Comparison of ENCODE assay signal across 8 cellular contexts in genomic region chr3:158313344-158313927, GRCh38.
A peak's percentile ranks its signal among the peaks of the same experiment; 100 is the strongest.
DNase-seq lines count a peak whose midpoint lies in the region; ATAC-seq, FAIRE-seq and TF ChIP-seq lines count a peak whose summit lies in the region.

No MANE protein-coding gene starts in this region.

- H3K27ac ChIP-seq in A549 (no peak overlapping the region), OCI-LY7 (ENCODE audit: low read depth, low read length, poor library complexity, severe bottlenecking) (no peak overlapping the region)

- peak; percentile 8 to 60 for DNase-seq in A549 (ENCODE audit: low read depth in 1 of 2, low spot score in 1 of 2)
- DNase-seq in OCI-LY7 (ENCODE audit: low spot score) = peak; percentile 52
- DNase-seq in fibroblast of the aortic adventitia (ENCODE audit: low read depth) = peak; percentile 19
- DNase-seq in left lobe of liver (ENCODE audit: low spot score) = no peak
- no peak for DNase-seq in HK-2 (ENCODE audit: unreplicated experiment)
- no peak for DNase-seq in middle frontal gyrus (ENCODE audit: extremely low spot score, low spot score)

- TF ChIP-seq EP300 in A549 (IDR thresholded peaks at IDR 0.05) = no peak

- no peak for FAIRE-seq in A549 (lab: Jason Lieb, UNC)

- 14% methylated on average over 3 of the region's 3 CpGs for WGBS in A549 (ENCODE audit: missing lambda C conversion rate)

- BruUV-seq in OCI-LY7 (replicated peaks; lab: Mats Ljungman, UMichigan) = no TSS peak

- intact Hi-C loops in OCI-LY7 (cut with micrococcal nuclease; ENCODE audit: unreplicated experiment) = loop anchor here (2.0 to 5.0 kb wide), 3 partner anchors 119 to 695 kb away; no protein-coding TSS in a partner anchor

- no peaks in the 10 kb centered on the region for H3K9me3 ChIP-seq in A549
- no peaks in the 10 kb centered on the region for H3K9me3 ChIP-seq in OCI-LY7 (ENCODE audit: low read length)

- TF ChIP-seq POLR2A in A549 (IDR thresholded peaks at IDR 0.05; ENCODE audit: low read length) = no peak

- no peak overlapping the region for H2AFZ ChIP-seq in OCI-LY7 (ENCODE audit: low read length)

- no peaks in the 10 kb centered on the region for H3K79me2 ChIP-seq in OCI-LY7 (ENCODE audit: insufficient read depth, low read depth, low read length)

- H3K4me3 ChIP-seq in A549 (no peak overlapping the region), GM12875 (ENCODE audit: low read depth, low read length) (no peak overlapping the region), OCI-LY7 (ENCODE audit: low read depth, low read length, poor library complexity, severe bottlenecking) (no peak overlapping the region), fibroblast of the aortic adventitia (ENCODE audit: low read depth, low read length) (no peak overlapping the region)

- CTCF ChIA-PET in A549 (lab: Yijun Ruan, JAX) = interaction anchor here (0.9 to 2.7 kb wide), 6 partner anchors 10 to 707 kb away, joined by 3 to 9 read pairs (median 4); partner anchors contain the start of gene RSRC1
- CTCF ChIA-PET in OCI-LY7 (lab: Charles Lee; ENCODE audit: unreplicated experiment) = interaction anchor here (0.5 to 0.8 kb wide), 2 partner anchors 10 to 149 kb away, joined by 4 read pairs; no protein-coding TSS in a partner anchor

- H3K9me2 ChIP-seq in OCI-LY7 (ENCODE audit: insufficient read depth, low read length) = no peaks in the 10 kb centered on the region

- H4K20me1 ChIP-seq in OCI-LY7 (ENCODE audit: insufficient read depth, low read length) = no peaks in the 10 kb centered on the region

- ATAC-seq in A549 (peak in 1 of 2 experiments; percentile 87; a peak in 4 of 6 replicates), HG03460 (IDR thresholded peaks at IDR 0.05; ENCODE audit: unreplicated experiment) (peak; percentile 58), left lobe of liver (no peak)

- no peaks in the 10 kb centered on the region; the same call in 1 of the 2 replicates for H3K36me3 ChIP-seq in OCI-LY7 (ENCODE audit: insufficient read depth, low read length)

- no peaks in the 10 kb centered on the region for H3K4me1 ChIP-seq in A549
- H3K4me1 ChIP-seq in OCI-LY7 (ENCODE audit: insufficient read depth, low read length, poor library complexity, severe bottlenecking) = no peaks in the 10 kb centered on the region

- peak; percentile 77 to 78 for TF ChIP-seq RAD21 in A549 (conservative IDR thresholded peaks at IDR 0.05 in 1 of 2, IDR thresholded peaks at IDR 0.05 in 1 of 2)

- TF ChIP-seq CTCF in A549 (IDR thresholded peaks at IDR 0.05) (peak; percentile 77), GM12875 (IDR thresholded peaks at IDR 0.05; ENCODE audit: borderline replicate concordance, insufficient read depth, low read depth, low read length) (peak; percentile 38; the same call in 1 of the 2 replicates), OCI-LY7 (conservative IDR thresholded peaks at IDR 0.05; ENCODE audit: low read length) (peak; percentile 94), fibroblast of the aortic adventitia (IDR thresholded peaks at IDR 0.05; ENCODE audit: insufficient read depth, low read length) (no peak)

- H3K4me2 ChIP-seq in A549 = no peak overlapping the region
- H3K4me2 ChIP-seq in OCI-LY7 (ENCODE audit: low read length) = no peak overlapping the region

- POLR2A ChIA-PET in A549 (lab: Yijun Ruan, JAX) (no interaction called here), OCI-LY7 (lab: Charles Lee) (interaction anchor here (0.6 to 1.1 kb wide), 2 partner anchors 14 to 33 kb away, joined by 3 to 4 read pairs; no protein-coding TSS in a partner anchor)

TF ChIP-seq in A549, 52 proteins besides CTCF, POLR2A, EP300 and RAD21:
- TF ChIP-seq SMC3 (IDR thresholded peaks at IDR 0.05) (peak; percentile 61), HOXA7 (CRISPR knock-in tag; IDR thresholded peaks at IDR 0.05) (no peak), MAFK (IDR thresholded peaks at IDR 0.05; ENCODE audit: partially characterized antibody) (peak; percentile 31)
TF ChIP-seq in A549: peak in this region for 2.

Comparison
In these comparisons a context has a peak if more than half of its experiments do, and no peak if none do; other contexts are left out.
1. DNase-seq: peak in A549 (2 of 2), OCI-LY7 (single experiment) and fibroblast of the aortic adventitia (single experiment); none in left lobe of liver (single experiment), HK-2 (single experiment) and middle frontal gyrus (single experiment).